Comparison of ENCODE assay signal across 16 cellular contexts in the genomic region with DNA sequence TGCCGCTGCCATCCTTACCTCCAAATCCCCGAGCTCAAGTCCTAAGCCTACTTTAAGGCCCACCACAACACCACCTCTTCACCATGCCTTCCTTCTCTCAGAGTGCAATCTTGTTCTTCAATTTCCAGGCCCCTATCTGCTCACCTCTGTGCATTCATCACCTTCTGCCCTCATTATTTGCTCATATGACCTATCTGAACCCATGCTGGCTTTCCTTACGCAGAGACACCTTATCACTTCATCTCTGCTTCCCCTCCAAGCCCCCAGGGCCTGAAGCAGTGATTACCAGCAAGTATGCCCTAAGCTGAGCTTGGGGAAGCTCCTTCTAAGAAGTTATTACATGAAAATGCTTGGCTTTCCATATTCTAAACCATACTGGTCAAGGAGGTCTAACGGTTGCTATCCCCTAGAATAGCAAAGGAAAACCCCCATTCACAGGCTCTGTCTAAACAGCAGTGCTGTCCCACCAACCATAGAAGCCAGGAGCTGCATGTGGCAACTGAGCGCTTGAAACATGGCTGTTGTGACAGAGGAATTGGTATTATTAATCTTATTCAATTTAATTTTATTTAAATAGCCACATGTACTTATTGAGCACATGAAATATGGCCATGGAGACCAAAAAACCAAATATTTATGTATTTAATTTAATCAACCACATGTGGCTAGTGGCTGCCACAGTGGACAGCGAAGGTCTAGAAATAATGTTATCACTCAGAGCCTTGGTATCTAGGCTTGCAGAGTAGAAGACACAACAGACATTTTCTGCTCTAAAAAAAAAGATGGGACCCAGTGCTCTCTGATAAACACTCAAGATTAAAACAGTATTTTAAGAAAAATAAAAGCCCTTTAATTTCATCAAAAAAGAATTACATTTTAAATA. TPM values are rescaled to one million over a fixed set of nuclear protein-coding genes. Genes with fewer than 3 reads are reported as not detected.
DNase-seq lines count a peak whose midpoint lies in the region; ATAC-seq and TF ChIP-seq lines count a peak whose summit lies in the region.
"Had no signal": no experiment of that assay in that cellular context is flagged by ENCODE, and none has a peak within 500 bp of the region (broad histone marks: within the 10 kb centered on the region; RNA-seq: fewer than 3 reads in every experiment).

No MANE protein-coding gene starts in this region.

- whole genome bisulfite sequencing in hepatocyte (ENCODE audit: low lambda C conversion rate, missing lambda C conversion rate), result 73% methylated on average over 6 of the region's 6 CpGs
- 80% methylated on average over 6 of the region's 6 CpGs for WGBS in thymus
- WGBS in sigmoid colon, 2 donors, result 77% methylated on average over 6 of the region's 6 CpGs

- intact Hi-C loops in sigmoid colon (cut with DNase I), result no loop called here

- peak overlapping the region; percentile 12 for H3K4me3 Mint-ChIP-seq in activated naive CD4-positive, alpha-beta T cell treated with anti-CD3 and anti-CD28 coated beads, Interleukin-2, amount 50 U/mL, for 24 hours
- H3K4me3 Mint-ChIP-seq in activated naive CD4-positive, alpha-beta T cell treated with anti-CD3 and anti-CD28 coated beads, Interleukin-2, amount 10 ng/mL, durations not matched to agents 7 days and 5 days, result no peak overlapping the region
- peak overlapping the region; percentile 35 to 65 (median 40) for H3K4me3 Mint-ChIP-seq in T-cell

- peaks cover 94% of the 10 kb centered on the region for H4K20me1 ChIP-seq in hepatocyte (ENCODE audit: insufficient read depth, poor library complexity, severe bottlenecking)

- no peak for TF ChIP-seq EP300 in sigmoid colon (IDR thresholded peaks at IDR 0.05)

- peak in 1 of 4 experiments; percentile 25 for ATAC-seq in T-cell (replicated peaks in 1 of 4)

- no peak overlapping the region for H2AFZ ChIP-seq in hepatocyte

- H3K36me3 Mint-ChIP-seq in activated naive CD4-positive, alpha-beta T cell treated with anti-CD3 and anti-CD28 coated beads, Interleukin-2, amount 50 U/mL, for 24 hours, result no peaks in the 10 kb centered on the region
- H3K36me3 Mint-ChIP-seq in activated naive CD4-positive, alpha-beta T cell treated with anti-CD3 and anti-CD28 coated beads, Interleukin-2, amount 10 ng/mL, durations not matched to agents 7 days and 5 days, result peaks cover 5% of the 10 kb centered on the region
- H3K36me3 Mint-ChIP-seq in T-cell, result no peaks in the 10 kb centered on the region

- CTCF ChIA-PET in activated naive CD4-positive, alpha-beta T cell treated with anti-CD3 and anti-CD28 coated beads, Interleukin-2, amount 10 ng/mL, durations not matched to agents 7 days and 5 days (lab: Charles Lee), result interaction anchor here (1.2 to 4.8 kb wide), 4 partner anchors 13 to 189 kb away, joined by 3 to 17 read pairs (median 4); no protein-coding TSS in a partner anchor
- CTCF ChIA-PET in T-cell (lab: Charles Lee) (interaction anchor here in 1 of 2 donors (7.2 kb wide), 1 partner anchor 14 kb away, joined by 38 read pairs; no protein-coding TSS in a partner anchor), RWPE1 (lab: Yijun Ruan, JAX) (interaction anchor here (0.6 kb wide), 1 partner anchor 40 kb away, joined by 3 read pairs; no protein-coding TSS in a partner anchor)

- H3K27ac ChIP-seq in hepatocyte, result no peak overlapping the region
- peak overlapping the region; percentile 33 for H3K27ac ChIP-seq in thymus (ENCODE audit: low read depth)
- H3K27ac ChIP-seq in sigmoid colon, result no peak overlapping the region
- H3K27ac ChIP-seq in RWPE1, result no peak overlapping the region
- H3K27ac ChIP-seq: pancreas had no signal

- H3K27me3 ChIP-seq in hepatocyte (no peaks in the 10 kb centered on the region), thymus (ENCODE audit: control insufficient read depth, insufficient read depth) (no peaks in the 10 kb centered on the region), sigmoid colon (no peaks in the 10 kb centered on the region)
- H3K27me3 ChIP-seq: pancreas had no signal

- peaks cover 90% of the 10 kb centered on the region for H3K4me1 Mint-ChIP-seq in activated naive CD4-positive, alpha-beta T cell treated with anti-CD3 and anti-CD28 coated beads, Interleukin-2, amount 50 U/mL, for 24 hours
- peaks cover 80% of the 10 kb centered on the region for H3K4me1 Mint-ChIP-seq in activated naive CD4-positive, alpha-beta T cell treated with anti-CD3 and anti-CD28 coated beads, Interleukin-2, amount 10 ng/mL, durations not matched to agents 7 days and 5 days
- peaks cover 90 to 91% (median 91%) of the 10 kb centered on the region in 3 donors for H3K4me1 Mint-ChIP-seq in T-cell

- H3K4me3 ChIP-seq in hepatocyte, result no peak overlapping the region
- H3K4me3 ChIP-seq in thymus (ENCODE audit: low read length), result no peak overlapping the region
- H3K4me3 ChIP-seq in sigmoid colon, result no peak overlapping the region
- H3K4me3 ChIP-seq: pancreas had no signal

- DNase-seq in activated naive CD4-positive, alpha-beta T cell treated with anti-CD3 and anti-CD28 coated beads, Interleukin-2, amount 10 ng/mL, durations not matched to agents 7 days and 5 days, result no peak
- DNase-seq in T-cell, result no peak
- no peak for DNase-seq in hepatocyte (ENCODE audit: low spot score)
- no peak for DNase-seq in sigmoid colon
- DNase-seq in RWPE1 (ENCODE audit: low spot score), result no peak
- no peak for DNase-seq in DMS153 (lab: John Stamatoyannopoulos, UW)
- DNase-seq: activated CD4-positive, alpha-beta T cell treated with anti-CD3 and anti-CD28 coated beads, Interleukin-2, amount 50 U/mL, for 48 hours; amygdala; dermis blood vessel endothelial cell; mammary epithelial cell; NCI-H1048; NCI-H2227 treated with DMSO at 0.1 percent for 48 hours; OCI-M1 had no signal

- H3K36me3 ChIP-seq in hepatocyte (replicated peaks; ENCODE audit: insufficient read depth, low read depth), result no peaks in the 10 kb centered on the region
- no peaks in the 10 kb centered on the region for H3K36me3 ChIP-seq in thymus (ENCODE audit: control insufficient read depth, insufficient read depth)
- H3K36me3 ChIP-seq in sigmoid colon, result no peaks in the 10 kb centered on the region
- H3K36me3 ChIP-seq: pancreas had no signal

- H3K4me1 ChIP-seq in hepatocyte (ENCODE audit: insufficient read depth) (peaks cover 33% of the 10 kb centered on the region), thymus (ENCODE audit: control insufficient read depth, insufficient read depth, low read length) (peaks cover 70% of the 10 kb centered on the region), sigmoid colon (peaks cover 0 to 93% (median 83%) of the 10 kb centered on the region in 4 donors)

- POLR2A ChIA-PET in T-cell (lab: Charles Lee), result no interaction called here
- POLR2A ChIA-PET in RWPE1 (lab: Yijun Ruan, JAX; ENCODE audit: low non-redundant PET), result interaction anchor here (0.5 kb wide), 1 partner anchor 184 kb away, joined by 4 read pairs; no protein-coding TSS in a partner anchor

- H3K9me2 ChIP-seq in hepatocyte (replicated peaks; ENCODE audit: insufficient read depth), result no peaks in the 10 kb centered on the region

- H3K4me2 ChIP-seq in hepatocyte, result peak overlapping the region; percentile 11

- no peak for TF ChIP-seq CTCF in hepatocyte (IDR thresholded peaks at IDR 0.05; ENCODE audit: poor library complexity)
- TF ChIP-seq CTCF in sigmoid colon (IDR thresholded peaks at IDR 0.05), result no peak
- no peak for TF ChIP-seq CTCF in RWPE1 (conservative IDR thresholded peaks at IDR 0.05; ENCODE audit: low read depth)

- H3K27me3 Mint-ChIP-seq in activated naive CD4-positive, alpha-beta T cell treated with anti-CD3 and anti-CD28 coated beads, Interleukin-2, amount 50 U/mL, for 24 hours, result no peaks in the 10 kb centered on the region
- no peaks in the 10 kb centered on the region for H3K27me3 Mint-ChIP-seq in activated naive CD4-positive, alpha-beta T cell treated with anti-CD3 and anti-CD28 coated beads, Interleukin-2, amount 10 ng/mL, durations not matched to agents 7 days and 5 days
- H3K27me3 Mint-ChIP-seq in T-cell, result no peaks in the 10 kb centered on the region

- TF ChIP-seq POLR2A in sigmoid colon (IDR thresholded peaks at IDR 0.05), result no peak

- peaks cover 94% of the 10 kb centered on the region for H3K79me2 ChIP-seq in hepatocyte

- no peaks in the 10 kb centered on the region for H3K9me3 Mint-ChIP-seq in activated naive CD4-positive, alpha-beta T cell treated with anti-CD3 and anti-CD28 coated beads, Interleukin-2, amount 50 U/mL, for 24 hours
- H3K9me3 Mint-ChIP-seq in activated naive CD4-positive, alpha-beta T cell treated with anti-CD3 and anti-CD28 coated beads, Interleukin-2, amount 10 ng/mL, durations not matched to agents 7 days and 5 days, result no peaks in the 10 kb centered on the region
- H3K9me3 Mint-ChIP-seq in T-cell, result no peaks in the 10 kb centered on the region

- no peak overlapping the region for H3K27ac Mint-ChIP-seq in activated naive CD4-positive, alpha-beta T cell treated with anti-CD3 and anti-CD28 coated beads, Interleukin-2, amount 50 U/mL, for 24 hours
- no peak overlapping the region for H3K27ac Mint-ChIP-seq in activated naive CD4-positive, alpha-beta T cell treated with anti-CD3 and anti-CD28 coated beads, Interleukin-2, amount 10 ng/mL, durations not matched to agents 7 days and 5 days
- H3K27ac Mint-ChIP-seq in T-cell, result peak overlapping the region; percentile 41 to 59

- H3K9me3 ChIP-seq in hepatocyte (ENCODE audit: low read depth) (no peaks in the 10 kb centered on the region), thymus (ENCODE audit: control insufficient read depth) (no peaks in the 10 kb centered on the region), sigmoid colon (no peaks in the 10 kb centered on the region)
- H3K9me3 ChIP-seq: pancreas had no signal

RNA-seq across cellular contexts. Expression of a gene that starts 13.9 kb away (rescaled TPM):
- total RNA-seq in T-cell, result 100 to 1,000 TPM; 159 to 261 (median 169) TPM
- 40.8 and 44.2 TPM in 2 replicates for total RNA-seq in hepatocyte
- 38.0 and 46.7 TPM in 2 replicates for polyA plus RNA-seq in hepatocyte
- polyA plus RNA-seq in thymus, result 58.3 TPM
- total RNA-seq in sigmoid colon, result 10 to 100 TPM; 64.9 to 84.5 (median 80.5) TPM
- polyA plus RNA-seq in sigmoid colon, result 10 to 100 TPM; 28.8 to 46.1 (median 28.9) TPM

Comparison
In these comparisons a context has a peak if more than half of its experiments do, and no peak if none do; other contexts are left out.
1. H3K27ac Mint-ChIP-seq: peak in T-cell (2 of 2); none in activated naive CD4-positive, alpha-beta T cell treated with anti-CD3 and anti-CD28 coated beads, Interleukin-2, amount 50 U/mL, for 24 hours (single experiment) and activated naive CD4-positive, alpha-beta T cell treated with anti-CD3 and anti-CD28 coated beads, Interleukin-2, amount 10 ng/mL, durations not matched to agents 7 days and 5 days (single experiment).